10 cellular contexts compared by ENCODE assay signal in genomic region chr9:121071356-121071755, GRCh38. TPM values are rescaled to one million over a fixed set of nuclear protein-coding genes. Genes with fewer than 3 reads are reported as not detected.
DNase-seq lines count a peak whose midpoint lies in the region; ATAC-seq and TF ChIP-seq lines count a peak whose summit lies in the region.
"Had no signal": no experiment of that assay in that cellular context is flagged by ENCODE, and none has a peak within 500 bp of the region (broad histone marks: within the 10 kb centered on the region; RNA-seq: fewer than 3 reads in every experiment).

No MANE protein-coding gene starts in this region.

- no peaks in the 10 kb centered on the region for H3K27me3 Mint-ChIP-seq in activated T-cell treated with anti-CD3 and anti-CD28 coated beads, Interleukin-2, amount 50 U/mL, for 72 hours (ENCODE audit: low read depth)
- peaks cover 17% of the 10 kb centered on the region for H3K27me3 Mint-ChIP-seq in mesothelial cell of epicardium (ENCODE audit: low read depth)

- peak overlapping the region; percentile 71 for H3K27ac ChIP-seq in BLaER1
- peak overlapping the region; percentile 92 for H3K27ac ChIP-seq in GM23248
- H3K27ac ChIP-seq in SK-N-SH (ENCODE audit: low read depth in 2 of 2, low read length in 1 of 2): no peak overlapping the region

- DNase-seq in GM23248 (no peak), retina (no peak), mesothelial cell of epicardium (ENCODE audit: low spot score in 2 of 2, unreplicated experiment in 2 of 2) (no peak), SK-N-SH (no peak)
- peak; percentile 17 to 26 for DNase-seq in activated T-cell treated with anti-CD3 and anti-CD28 coated beads, Interleukin-2, amount 50 U/mL, for 72 hours
- DNase-seq: substantia nigra had no signal

- H2AFZ ChIP-seq in GM23248 (peak overlapping the region; percentile 91), SK-N-SH (ENCODE audit: low read depth) (no peak overlapping the region)

- peaks cover 38% of the 10 kb centered on the region for H3F3A ChIP-seq in GM23248 (ENCODE audit: insufficient read depth)
- peaks cover 5% of the 10 kb centered on the region for H3F3A ChIP-seq in SK-N-SH (replicated peaks; ENCODE audit: insufficient read depth)

- WGBS in GM23248 (ENCODE audit: low coverage in 1 of 2, low lambda C conversion rate in 2 of 2, missing lambda C conversion rate in 2 of 2), 2 experiments: 96 to 98% methylated on average over 2 of the region's 2 CpGs
- WGBS in SK-N-SH (ENCODE audit: low lambda C conversion rate): 100% methylated on average over 2 of the region's 2 CpGs

- TF ChIP-seq RAD21 in SK-N-SH (IDR thresholded peaks at IDR 0.05; ENCODE audit: low read length): no peak

- peak overlapping the region; percentile 95 for H3K27ac Mint-ChIP-seq in activated T-cell treated with anti-CD3 and anti-CD28 coated beads, Interleukin-2, amount 50 U/mL, for 72 hours
- H3K27ac Mint-ChIP-seq in mesothelial cell of epicardium: no peak overlapping the region

- in situ Hi-C loops in GM23248 (cut with MboI): no loop called here

- POLR2A ChIA-PET in SK-N-SH (lab: Yijun Ruan, JAX): no interaction called here

- H3K4me1 ChIP-seq in BLaER1: peaks cover 43% of the 10 kb centered on the region
- peaks cover 20% of the 10 kb centered on the region for H3K4me1 ChIP-seq in GM23248 (ENCODE audit: insufficient read depth)
- H3K4me1 ChIP-seq in mononuclear cell (ENCODE audit: insufficient read depth, low read length): peaks cover 47% of the 10 kb centered on the region
- peaks cover 7 to 12% of the 10 kb centered on the region in 2 experiments; a peak in 3 of 4 replicates for H3K4me1 ChIP-seq in SK-N-SH (ENCODE audit: control insufficient read depth in 1 of 2, insufficient read depth in 2 of 2, low read depth in 1 of 2, low read length in 1 of 2)

- peak overlapping the region; percentile 55 for H3K9ac ChIP-seq in BLaER1
- peak overlapping the region; percentile 93 for H3K9ac ChIP-seq in GM23248
- H3K9ac ChIP-seq in SK-N-SH: no peak overlapping the region

- CTCF ChIA-PET in SK-N-SH (lab: Yijun Ruan, JAX): interaction anchor here (0.7 to 2.1 kb wide), 5 partner anchors 23 to 315 kb away, joined by 3 to 8 read pairs (median 6); no protein-coding TSS in a partner anchor

- H3K4me2 ChIP-seq in BLaER1 (peak overlapping the region; percentile 91), GM23248 (ENCODE audit: unreplicated experiment) (peak overlapping the region; percentile 90), SK-N-SH (no peak overlapping the region)

- H3K4me3 Mint-ChIP-seq in activated T-cell treated with anti-CD3 and anti-CD28 coated beads, Interleukin-2, amount 50 U/mL, for 72 hours: peak overlapping the region; percentile 93 to 96
- no peak overlapping the region for H3K4me3 Mint-ChIP-seq in mesothelial cell of epicardium

- TF ChIP-seq CTCF in mesothelial cell of epicardium (IDR thresholded peaks at IDR 0.05; ENCODE audit: unreplicated experiment): no peak
- no peak for TF ChIP-seq CTCF in SK-N-SH (IDR thresholded peaks at IDR 0.05)

- H3K36me3 Mint-ChIP-seq in activated T-cell treated with anti-CD3 and anti-CD28 coated beads, Interleukin-2, amount 50 U/mL, for 72 hours (ENCODE audit: insufficient read depth in 2 of 2): peaks cover 13 to 20% of the 10 kb centered on the region in 2 donors
- H3K36me3 Mint-ChIP-seq in mesothelial cell of epicardium: peaks cover 15% of the 10 kb centered on the region

- H3K27me3 ChIP-seq in BLaER1 (no peaks in the 10 kb centered on the region), GM23248 (replicated peaks; ENCODE audit: insufficient read depth) (no peaks in the 10 kb centered on the region), mononuclear cell (ENCODE audit: insufficient read depth, low read length) (no peaks in the 10 kb centered on the region), SK-N-SH (ENCODE audit: insufficient read depth) (no peaks in the 10 kb centered on the region)

- ATAC-seq in activated T-cell treated with anti-CD3 and anti-CD28 coated beads, Interleukin-2, amount 50 U/mL, for 72 hours (replicated peaks in 1 of 2): peak in 1 of 2 donors; percentile 7
- no peak for ATAC-seq in GM21723 (IDR thresholded peaks at IDR 0.05; ENCODE audit: unreplicated experiment)

- H4K20me1 ChIP-seq in BLaER1: no peaks in the 10 kb centered on the region
- no peaks in the 10 kb centered on the region for H4K20me1 ChIP-seq in GM23248 (ENCODE audit: insufficient read depth)
- H4K20me1 ChIP-seq in SK-N-SH (ENCODE audit: insufficient read depth): no peaks in the 10 kb centered on the region

- H3K9me3 ChIP-seq in BLaER1 (peaks cover 22% of the 10 kb centered on the region; the same call in 1 of the 2 replicates), GM23248 (ENCODE audit: low read depth) (no peaks in the 10 kb centered on the region), mononuclear cell (ENCODE audit: low read depth, low read length) (no peaks in the 10 kb centered on the region), SK-N-SH (0 out of 2 replicates have a peak, but pooled peaks cover 6% of the 10 kb centered on the region)

- H3K79me2 ChIP-seq in GM23248 (ENCODE audit: insufficient read depth): no peaks in the 10 kb centered on the region
- H3K79me2 ChIP-seq in SK-N-SH (ENCODE audit: insufficient read depth): no peaks in the 10 kb centered on the region

- TF ChIP-seq EP300 in SK-N-SH (IDR thresholded peaks at IDR 0.05; ENCODE audit: borderline replicate concordance in 1 of 2, low read depth in 1 of 2, low read length in 1 of 2): no peak

- H3K4me3 ChIP-seq in BLaER1 (peak overlapping the region; percentile 54), GM23248 (peak overlapping the region; percentile 87), mononuclear cell (ENCODE audit: low read length) (peak overlapping the region; percentile 52), SK-N-SH (ENCODE audit: low read depth in 2 of 2, low read length in 1 of 2) (no peak overlapping the region)
- H3K4me3 ChIP-seq: lung had no signal

- H3K36me3 ChIP-seq in BLaER1: peaks cover 7% of the 10 kb centered on the region; the same call in 1 of the 2 replicates
- H3K36me3 ChIP-seq in GM23248 (ENCODE audit: low read depth): no peaks in the 10 kb centered on the region
- no peaks in the 10 kb centered on the region for H3K36me3 ChIP-seq in SK-N-SH (replicated peaks in 1 of 2; ENCODE audit: control insufficient read depth in 1 of 2, insufficient read depth in 2 of 2, low read length in 1 of 2)

- H3K4me1 Mint-ChIP-seq in activated T-cell treated with anti-CD3 and anti-CD28 coated beads, Interleukin-2, amount 50 U/mL, for 72 hours (ENCODE audit: low read depth): peaks cover 54% of the 10 kb centered on the region
- H3K4me1 Mint-ChIP-seq in mesothelial cell of epicardium: peaks cover 18% of the 10 kb centered on the region

- H3K9me2 ChIP-seq in GM23248 (ENCODE audit: insufficient read depth): no peaks in the 10 kb centered on the region
- H3K9me2 ChIP-seq in SK-N-SH: no peaks in the 10 kb centered on the region

- H3K9me3 Mint-ChIP-seq in activated T-cell treated with anti-CD3 and anti-CD28 coated beads, Interleukin-2, amount 50 U/mL, for 72 hours: peaks cover 4 to 11% of the 10 kb centered on the region in 2 donors
- peaks cover 22% of the 10 kb centered on the region for H3K9me3 Mint-ChIP-seq in mesothelial cell of epicardium

TF ChIP-seq in SK-N-SH, 30 proteins besides CTCF, POLR2A, EP300 and RAD21 (continues in another document):
- TF ChIP-seq USF1 (IDR thresholded peaks at IDR 0.05; ENCODE audit: borderline replicate concordance, low read depth) (no peak), NFIC (IDR thresholded peaks at IDR 0.05; ENCODE audit: borderline replicate concordance) (no peak), RCOR1 (IDR thresholded peaks at IDR 0.05; ENCODE audit: low read length) (no peak), ELF1 (IDR thresholded peaks at IDR 0.05) (no peak), NRF1 (IDR thresholded peaks at IDR 0.05; ENCODE audit: low read depth, low read length) (no peak), YY1 (IDR thresholded peaks at IDR 0.05; ENCODE audit: low read depth) (no peak), GATA2 (CRISPR knock-in tag; IDR thresholded peaks at IDR 0.05) (no peak), PBX3 (IDR thresholded peaks at IDR 0.05) (no peak)

RNA-seq across cellular contexts. Expression of gene CNTRL, which starts 3.4 kb away (rescaled TPM):
- 6.3 and 7.3 TPM in 2 replicates for total RNA-seq in GM23248 (2014; rRNA removed; shearing (Covaris generic))
- polyA plus RNA-seq in GM23248 (2016; fragmentation: Nextera tagmentation; extraction: Ambion mirVana) (3.7 and 4.4 TPM in 2 replicates), SK-N-SH (2012; rRNA removed) (3.6 and 4.1 TPM in 2 replicates)
- total RNA-seq in activated T-cell treated with anti-CD3 and anti-CD28 coated beads, Interleukin-2, amount 50 U/mL, for 72 hours: 10 to 100 TPM; 81.0 to 81.2 TPM
- total RNA-seq in mononuclear cell (35.2 TPM), mesothelial cell of epicardium (23.3 to 26.1 TPM (median 23.8 TPM) in 3 replicates)
- 4.1 and 4.3 TPM in 2 replicates for polyA plus RNA-seq in SK-N-SH (2012; cell fraction: cytosol; rRNA removed)
- 4.3 and 7.0 TPM in 2 replicates for polyA plus RNA-seq in SK-N-SH (2012; cell fraction: nucleus; rRNA removed)

RNA-seq across cellular contexts. Expression of gene C5, which starts 21.3 kb away (rescaled TPM):
- total RNA-seq in GM23248 (2014; rRNA removed; shearing (Covaris generic)): 1.6 and 2.4 TPM in 2 replicates
- polyA plus RNA-seq in GM23248 (2016; fragmentation: Nextera tagmentation; extraction: Ambion mirVana) (0.58 and 1.2 TPM in 2 replicates), SK-N-SH (2012; rRNA removed) (1.8 and 2.7 TPM in 2 replicates)
- 1 to 10 TPM; 1.9 to 3.5 TPM for total RNA-seq in activated T-cell treated with anti-CD3 and anti-CD28 coated beads, Interleukin-2, amount 50 U/mL, for 72 hours
- total RNA-seq in mononuclear cell (1.8 TPM), mesothelial cell of epicardium (3.1 to 4.0 TPM (median 4.0 TPM) in 3 replicates)
- polyA plus RNA-seq in SK-N-SH (2012; cell fraction: cytosol; rRNA removed): 2.0 and 2.1 TPM in 2 replicates
- polyA plus RNA-seq in SK-N-SH (2012; cell fraction: nucleus; rRNA removed): 2.4 and 4.5 TPM in 2 replicates

Comparison
In these comparisons a context has a peak if more than half of its experiments do, and no peak if none do; other contexts are left out.
1. H3K27ac ChIP-seq: peak in BLaER1 (single experiment) and GM23248 (single experiment); none in SK-N-SH (0 of 2).
2. H3K4me3 ChIP-seq: peak in BLaER1 (single experiment), GM23248 (single experiment) and mononuclear cell (single experiment); none in SK-N-SH (0 of 2).
3. DNase-seq: peak in activated T-cell treated with anti-CD3 and anti-CD28 coated beads, Interleukin-2, amount 50 U/mL, for 72 hours (2 of 2); none in GM23248 (single experiment), retina (single experiment), mesothelial cell of epicardium (0 of 2) and SK-N-SH (single experiment).